In the genomic region with DNA sequence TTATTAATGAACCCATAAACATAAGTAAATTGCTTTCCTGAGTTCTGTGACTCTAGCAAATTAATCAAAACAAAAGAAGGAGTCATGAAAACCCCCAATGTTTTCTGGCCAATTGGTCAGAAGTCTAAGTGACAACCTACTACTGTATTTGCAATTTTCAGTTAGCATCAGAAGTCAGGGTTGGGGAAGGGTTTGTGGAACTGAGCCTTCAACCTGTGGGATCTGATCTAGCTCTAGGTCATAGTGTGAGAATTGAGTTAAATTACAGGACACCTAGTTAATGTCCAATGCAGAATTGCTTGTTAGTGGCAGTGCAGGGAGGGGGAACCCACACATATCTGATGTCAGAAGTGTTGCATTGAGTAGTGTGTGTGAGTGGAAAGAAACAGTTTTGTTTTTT, we compare ENCODE assay signal across 23 cellular contexts.
"Had no signal": no experiment of that assay in that cellular context is flagged by ENCODE, and none has a peak within 500 bp of the region (broad histone marks: within the 10 kb centered on the region; RNA-seq: fewer than 3 reads in every experiment).

No MANE protein-coding gene starts in this region.

- H3K4me1 ChIP-seq: esophagus muscularis mucosa, foreskin keratinocyte, gastroesophageal sphincter, heart left ventricle, left lung, lower lobe of right lung had no signal

- FAIRE-seq: colon, endothelial cell of umbilical vein, frontal cortex, islet of Langerhans, keratinocyte had no signal

- H3K4me3 ChIP-seq: coronary artery, dorsolateral prefrontal cortex, esophagus muscularis mucosa, gastroesophageal sphincter, heart left ventricle, hepatocyte, left lung, lower lobe of right lung had no signal

- H2AFZ ChIP-seq: hepatocyte had no signal

- H3K27me3 Mint-ChIP-seq: naive thymus-derived CD4-positive, alpha-beta T cell had no signal

- H3K9me3 ChIP-seq: esophagus muscularis mucosa, gastroesophageal sphincter, heart left ventricle, lower lobe of right lung had no signal

- H3K27me3 ChIP-seq: dorsolateral prefrontal cortex, esophagus muscularis mucosa, foreskin keratinocyte, gastroesophageal sphincter, heart left ventricle, hepatocyte, left lung had no signal

- ATAC-seq: foreskin keratinocyte; gastroesophageal sphincter; heart left ventricle; left cardiac atrium; left lung; left ventricle myocardium superior; lower lobe of right lung; naive thymus-derived CD4-positive, alpha-beta T cell had no signal

- H3K36me3 ChIP-seq: esophagus muscularis mucosa, gastroesophageal sphincter, heart left ventricle, left lung, lower lobe of right lung had no signal

- H3K79me2 ChIP-seq: hepatocyte had no signal

- H3K4me3 Mint-ChIP-seq: naive thymus-derived CD4-positive, alpha-beta T cell had no signal

- DNase-seq: dermis blood vessel endothelial cell; dorsolateral prefrontal cortex; effector CD4-positive, alpha-beta T cell; effector memory CD4-positive, alpha-beta T cell; foreskin keratinocyte; heart left ventricle; hypothalamus; left cardiac atrium; left lung; left ventricle myocardium superior; lower lobe of right lung; mesenchymal stem cell; midbrain; naive thymus-derived CD4-positive, alpha-beta T cell had no signal

- H3K4me1 Mint-ChIP-seq: naive thymus-derived CD4-positive, alpha-beta T cell had no signal

- H3K27ac Mint-ChIP-seq: naive thymus-derived CD4-positive, alpha-beta T cell had no signal

- H3K27ac ChIP-seq: coronary artery, dorsolateral prefrontal cortex, esophagus muscularis mucosa, foreskin keratinocyte, gastroesophageal sphincter, heart left ventricle, hepatocyte, left lung, lower lobe of right lung had no signal

- H3K4me2 ChIP-seq: hepatocyte had no signal
